ENCODE assay signal across 8 cellular contexts in genomic region chr3:52897130-52898109, GRCh38. TPM values are rescaled to one million over a fixed set of nuclear protein-coding genes. Genes with fewer than 3 reads are reported as not detected.
DNase-seq lines count a peak whose midpoint lies in the region; ATAC-seq and TF ChIP-seq lines count a peak whose summit lies in the region.

STIMATE (minus strand) TSS chr3:52897548; CDS start chr3:52897450, 98 bp downstream.

- H3K9me3 ChIP-seq in OCI-LY7 (ENCODE audit: low read length) = no peaks in the 10 kb centered on the region
- H3K9me3 ChIP-seq in mucosa of descending colon = no peaks in the 10 kb centered on the region

- H3K36me3 ChIP-seq in OCI-LY7 (ENCODE audit: insufficient read depth, low read length) (peaks cover 5% of the 10 kb centered on the region; the same call in 1 of the 2 replicates), mucosa of descending colon (ENCODE audit: low read depth) (no peaks in the 10 kb centered on the region)

- no peak within 1 kb of the TSS for H3K27ac ChIP-seq in OCI-LY7 (ENCODE audit: low read depth, low read length, poor library complexity, severe bottlenecking)
- peak within 1 kb of the TSS; percentile 21 for H3K27ac ChIP-seq in epithelial cell of prostate

- H2AFZ ChIP-seq in OCI-LY7 (ENCODE audit: low read length) = peak within 1 kb of the TSS; percentile 87

- no peak for TF ChIP-seq CTCF in Calu3 (IDR thresholded peaks at IDR 0.05; ENCODE audit: unreplicated experiment)
- no peak for TF ChIP-seq CTCF in OCI-LY7 (conservative IDR thresholded peaks at IDR 0.05; ENCODE audit: low read length)
- no peak for TF ChIP-seq CTCF in mucosa of descending colon (IDR thresholded peaks at IDR 0.05)

- BruUV-seq in Calu3 (replicated peaks; lab: Mats Ljungman, UMichigan) = no TSS peak
- no TSS peak for BruUV-seq in OCI-LY7 (replicated peaks; lab: Mats Ljungman, UMichigan)

- H3K27ac Mint-ChIP-seq in Calu3 (ENCODE audit: unreplicated experiment) = peak within 1 kb of the TSS; percentile 48

- ATAC-seq in GM21390 (IDR thresholded peaks at IDR 0.05; ENCODE audit: unreplicated experiment) (peak; percentile 91), mucosa of descending colon (peak; percentile 99)

- DNase-seq in Calu3 (peak; percentile 91), HUDEP-2 (lab: John Stamatoyannopoulos, UW; ENCODE audit: unreplicated experiment in 76 of 76) (peak in 71 of 76 experiments; percentile 12 to 84 (median 71)), OCI-LY7 (ENCODE audit: low spot score) (peak; percentile 90), activated T-cell treated with anti-CD3 and anti-CD28 coated beads for 24 hours (ENCODE audit: low read depth) (peak; percentile 84), epithelial cell of prostate (ENCODE audit: low read depth, low spot score) (peak; percentile 27), mucosa of descending colon (peak; percentile 90 to 94 (median 92))
- DNase-seq in stimulated activated CD8-positive, alpha-beta memory T cell treated with anti-CD3 and anti-CD28 coated beads, Interleukin-4, amount 100 ng/mL, for 1 hour (ENCODE audit: low read depth in 2 of 2, low spot score in 1 of 2) = peak; percentile 59 to 75

- H3K4me1 ChIP-seq in OCI-LY7 (ENCODE audit: insufficient read depth, low read length, poor library complexity, severe bottlenecking) = peaks cover 19% of the 10 kb centered on the region
- H3K4me1 ChIP-seq in mucosa of descending colon (ENCODE audit: low read depth) = peaks cover 4% of the 10 kb centered on the region

- POLR2A ChIA-PET in OCI-LY7 (lab: Charles Lee) = interaction anchor here (0.5 to 1.8 kb wide), 5 partner anchors 14 to 177 kb away, joined by 3 to 4 read pairs (median 4); no protein-coding TSS in a partner anchor

- intact Hi-C loops in Calu3 (cut with micrococcal nuclease; ENCODE audit: unreplicated experiment) (no loop called here), OCI-LY7 (cut with micrococcal nuclease; ENCODE audit: unreplicated experiment) (no loop called here), mucosa of descending colon (cut with DNase I, micrococcal nuclease) (no loop called here)

- peak within 1 kb of the TSS; percentile 83 for H3K4me3 Mint-ChIP-seq in Calu3 (ENCODE audit: low read depth, unreplicated experiment)

- H3K4me1 Mint-ChIP-seq in Calu3 (ENCODE audit: low read depth, unreplicated experiment) = no peaks in the 10 kb centered on the region

- peaks cover 14% of the 10 kb centered on the region for H3K36me3 Mint-ChIP-seq in Calu3 (ENCODE audit: insufficient read depth, unreplicated experiment)

- H4K20me1 ChIP-seq in OCI-LY7 (ENCODE audit: insufficient read depth, low read length) = 0 out of 2 replicates have a peak, but pooled peaks cover 9% of the 10 kb centered on the region

- peaks cover 5% of the 10 kb centered on the region; the same call in 1 of the 2 replicates for H3K79me2 ChIP-seq in OCI-LY7 (ENCODE audit: insufficient read depth, low read depth, low read length)

- CTCF ChIA-PET in Calu3 (lab: Charles Lee) (no interaction called here), OCI-LY7 (lab: Charles Lee; ENCODE audit: unreplicated experiment) (no interaction called here)

- peak within 1 kb of the TSS; percentile 99 for H3K4me2 ChIP-seq in OCI-LY7 (ENCODE audit: low read length)

- no peaks in the 10 kb centered on the region for H3K9me3 Mint-ChIP-seq in Calu3 (ENCODE audit: low read depth, unreplicated experiment)

- no peaks in the 10 kb centered on the region for H3K27me3 Mint-ChIP-seq in Calu3 (ENCODE audit: unreplicated experiment)

- H3K4me3 ChIP-seq in OCI-LY7 (ENCODE audit: low read depth, low read length, poor library complexity, severe bottlenecking) = peak within 1 kb of the TSS; percentile 89
- H3K4me3 ChIP-seq in mucosa of descending colon = peak within 1 kb of the TSS; percentile 58

- H3K9me2 ChIP-seq in OCI-LY7 (ENCODE audit: insufficient read depth, low read length) = no peaks in the 10 kb centered on the region

RNA-seq across cellular contexts. Expression of gene STIMATE, which starts in this region (rescaled TPM):
- total RNA-seq in Calu3 (2022) (11.7 and 13.3 TPM in 2 replicates), OCI-LY7 (2022) (19.0 and 24.6 TPM in 2 replicates), mucosa of descending colon (10 to 100 TPM in 2 of 3 donors, 1 to 10 TPM in 1; 9.3 to 14.8 (median 11.1) TPM)
- 8.1 and 18.1 TPM in 2 replicates for total RNA-seq in OCI-LY7 (2014; rRNA removed; shearing (Covaris generic))

Comparison
In these comparisons a context has a peak if more than half of its experiments do, and no peak if none do; other contexts are left out.
1. DNase-seq: peak in every context shown above with its lines; median percentile 92 in mucosa of descending colon; 91 in Calu3; 90 in OCI-LY7; 84 in activated T-cell treated with anti-CD3 and anti-CD28 coated beads for 24 hours; 71 in HUDEP-2; 67 in stimulated activated CD8-positive, alpha-beta memory T cell treated with anti-CD3 and anti-CD28 coated beads, Interleukin-4, amount 100 ng/mL, for 1 hour; 27 in epithelial cell of prostate.